ENCODE assay signal across 16 cellular contexts in genomic region chr1:109840011-109840629, GRCh38.
"Had no signal": no experiment of that assay in that cellular context is flagged by ENCODE, and none has a peak within 500 bp of the region (broad histone marks: within the 10 kb centered on the region; RNA-seq: fewer than 3 reads in every experiment).

No MANE protein-coding gene starts in this region.

- H3K27ac ChIP-seq: body of pancreas, gastroesophageal sphincter, pancreas, SK-N-MC, thyroid gland had no signal

- H3K27ac Mint-ChIP-seq: activated CD4-positive, alpha-beta T cell treated with anti-CD3 and anti-CD28 coated beads for 36 hours; activated naive CD8-positive, alpha-beta T cell; activated T-helper 1 cell treated with anti-CD3 and anti-CD28 coated beads, Interleukin-12 subunit alpha, Interleukin-12 subunit beta, Interleukin-2, Interleukin-4 antibody, amounts not matched to agents 30 ng/mL and 10 ng/mL and 1 ng/mL, durations not matched to agents 14 hours and 24 hours and 36 hours; natural killer cell had no signal

- H3K4me3 ChIP-seq: body of pancreas, coronary artery, gastroesophageal sphincter, pancreas, SK-N-MC, thyroid gland had no signal

- H3K9me3 ChIP-seq: body of pancreas, gastroesophageal sphincter, pancreas, thyroid gland had no signal

- ATAC-seq: activated CD4-positive, alpha-beta T cell treated with anti-CD3 and anti-CD28 coated beads for 36 hours; body of pancreas; gastroesophageal sphincter; natural killer cell; pancreas had no signal

- DNase-seq: activated CD4-positive, alpha-beta T cell treated with anti-CD3 and anti-CD28 coated beads for 36 hours; activated CD4-positive, alpha-beta T cell treated with anti-CD3 and anti-CD28 coated beads, Interleukin-2, amount 50 U/mL, for 48 hours; activated gamma-delta T cell treated with Interleukin-2 at 50 U/mL for 16 hours; body of pancreas; erythroblast; natural killer cell; pancreas; stimulated activated CD4-positive, alpha-beta T cell treated with anti-CD3 and anti-CD28 coated beads, Interleukin-2, amount 100 ng/mL, for 24 hours; stimulated activated naive CD4-positive, alpha-beta T cell treated with Interleukin-2 at 50 U/mL for 16 hours; thyroid gland had no signal

- H3K36me3 ChIP-seq: gastroesophageal sphincter, pancreas, thyroid gland had no signal

- H3K36me3 Mint-ChIP-seq: natural killer cell had no signal

- H3K4me1 Mint-ChIP-seq: activated CD4-positive, alpha-beta T cell treated with anti-CD3 and anti-CD28 coated beads for 36 hours; central memory CD8-positive, alpha-beta T cell; natural killer cell had no signal

- H3K9me3 Mint-ChIP-seq: central memory CD8-positive, alpha-beta T cell; natural killer cell had no signal

- H3K4me1 ChIP-seq: body of pancreas, gastroesophageal sphincter, pancreas, thyroid gland had no signal

- H3K27me3 ChIP-seq: body of pancreas, gastroesophageal sphincter, pancreas, thyroid gland had no signal

- H3K4me3 Mint-ChIP-seq: activated CD4-positive, alpha-beta T cell treated with anti-CD3 and anti-CD28 coated beads for 36 hours; activated naive CD8-positive, alpha-beta T cell; activated T-helper 1 cell treated with anti-CD3 and anti-CD28 coated beads, Interleukin-12 subunit alpha, Interleukin-12 subunit beta, Interleukin-2, Interleukin-4 antibody, amounts not matched to agents 30 ng/mL and 10 ng/mL and 1 ng/mL, durations not matched to agents 14 hours and 24 hours and 36 hours; central memory CD8-positive, alpha-beta T cell; natural killer cell had no signal

- H3K27me3 Mint-ChIP-seq: activated naive CD8-positive, alpha-beta T cell; central memory CD8-positive, alpha-beta T cell had no signal
